9 cellular contexts compared by ENCODE assay signal in the genomic region with DNA sequence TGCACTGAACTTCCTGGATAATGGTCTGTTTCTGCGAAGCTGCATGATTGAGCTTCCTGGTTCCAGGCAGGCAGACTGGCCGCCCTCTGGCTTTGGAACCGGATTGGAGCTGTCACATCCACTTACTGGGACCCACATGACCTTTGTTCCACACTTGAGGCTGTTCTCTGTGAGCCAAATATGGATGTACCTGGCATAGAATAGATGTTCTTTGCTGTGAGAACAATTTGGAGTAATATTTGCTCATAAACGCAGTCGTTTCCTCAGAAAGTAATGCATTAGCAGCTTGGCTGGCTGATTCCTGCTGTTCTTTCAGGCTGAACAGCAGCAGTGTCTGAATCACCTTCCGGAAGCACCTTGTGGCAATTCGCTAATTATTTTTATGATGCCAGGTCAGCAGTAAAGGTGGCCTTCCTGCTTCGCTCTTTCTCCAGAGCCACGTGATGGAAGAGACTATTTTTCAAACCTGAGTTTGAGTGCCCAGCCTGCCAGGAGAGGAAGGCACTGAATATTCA.
DNase-seq lines count a peak whose midpoint lies in the region; ATAC-seq and TF ChIP-seq lines count a peak whose summit lies in the region.
"Had no signal": no experiment of that assay in that cellular context is flagged by ENCODE, and none has a peak within 500 bp of the region (broad histone marks: within the 10 kb centered on the region; RNA-seq: fewer than 3 reads in every experiment).

No MANE protein-coding gene starts in this region.

- no peak overlapping the region for H3K14ac ChIP-seq in H9 (ENCODE audit: insufficient read depth, low read length)

- DNase-seq in H9 (peak; percentile 28), Panc1 (ENCODE audit: low read depth, low spot score) (peak; percentile 10), left ventricle myocardium inferior (peak; percentile 65), progenitor cell of endocrine pancreas (ENCODE audit: low spot score, unreplicated experiment) (no peak), T-cell (no peak), epidermal melanocyte (ENCODE audit: insufficient read length, low spot score) (no peak)
- DNase-seq: activated T-cell treated with anti-CD3 and anti-CD28 coated beads, Interleukin-2, amount 50 U/mL, for 72 hours had no signal

- no peak overlapping the region for H4K91ac ChIP-seq in H9 (ENCODE audit: insufficient read length, low read depth, low read length)

- no peak overlapping the region for H3K27ac Mint-ChIP-seq in H9
- H3K27ac Mint-ChIP-seq in progenitor cell of endocrine pancreas = peak overlapping the region; percentile 81
- no peak overlapping the region for H3K27ac Mint-ChIP-seq in T-cell
- H3K27ac Mint-ChIP-seq: activated T-cell treated with anti-CD3 and anti-CD28 coated beads, Interleukin-2, amount 50 U/mL, for 72 hours had no signal

- TF ChIP-seq CTCF in H9 (conservative IDR thresholded peaks at IDR 0.05) (no peak), Panc1 (IDR thresholded peaks at IDR 0.05) (no peak), left ventricle myocardium inferior (IDR thresholded peaks at IDR 0.05; ENCODE audit: borderline replicate concordance) (no peak), progenitor cell of endocrine pancreas (IDR thresholded peaks at IDR 0.05; ENCODE audit: unreplicated experiment) (no peak)

- H2BK12ac ChIP-seq in H9 (ENCODE audit: insufficient read length, low read depth, low read length) = no peak overlapping the region

- H3K4me1 ChIP-seq in H9 (ENCODE audit: insufficient read depth, low read length) = no peaks in the 10 kb centered on the region
- H3K4me1 ChIP-seq in Panc1 (ENCODE audit: control insufficient read depth, insufficient read depth, low read length) = no peaks in the 10 kb centered on the region
- peaks cover 28% of the 10 kb centered on the region for H3K4me1 ChIP-seq in left ventricle myocardium inferior

- H3K9ac ChIP-seq in H9 (ENCODE audit: extremely low read depth, insufficient read length, low read length) = no peak overlapping the region

- in situ Hi-C loops in Panc1 (cut with HindIII; ENCODE audit: low pct_unique_long_range_greater_than_20kb, low sequenced_read_pairs) = no loop called here

- H3K36me3 ChIP-seq in Panc1 (ENCODE audit: control insufficient read depth, insufficient read depth, low read length) (no peaks in the 10 kb centered on the region), left ventricle myocardium inferior (no peaks in the 10 kb centered on the region)

- H2BK15ac ChIP-seq in H9 (ENCODE audit: low read depth, low read length) = no peak overlapping the region

- H3K9me3 Mint-ChIP-seq in H9 (no peaks in the 10 kb centered on the region; a peak in 1 of 5 replicates), progenitor cell of endocrine pancreas (ENCODE audit: low read depth) (peaks cover 6% of the 10 kb centered on the region), T-cell (peaks cover 0 to 4% (median 0%) of the 10 kb centered on the region in 3 donors)

- no peaks in the 10 kb centered on the region for H3K79me2 ChIP-seq in H9 (ENCODE audit: insufficient read depth, low read length)

- no peak overlapping the region for H2BK20ac ChIP-seq in H9 (ENCODE audit: low read depth, low read length, poor library complexity, severe bottlenecking)

- no peaks in the 10 kb centered on the region for H4K20me1 ChIP-seq in H9 (ENCODE audit: control insufficient read depth, insufficient read depth, insufficient read length)

- no peaks in the 10 kb centered on the region for H3K9me3 ChIP-seq in H9 (ENCODE audit: control insufficient read depth, low read depth, low read length)
- H3K9me3 ChIP-seq in Panc1 (ENCODE audit: control insufficient read depth, insufficient read depth, low read depth, low read length) = no peaks in the 10 kb centered on the region
- H3K9me3 ChIP-seq in left ventricle myocardium inferior (replicated peaks) = no peaks in the 10 kb centered on the region

- no peak overlapping the region for H3K27ac ChIP-seq in H9 (ENCODE audit: insufficient read length, low read depth, low read length)
- no peak overlapping the region; the same call in 1 of the 2 replicates for H3K27ac ChIP-seq in Panc1 (ENCODE audit: low read length)
- H3K27ac ChIP-seq in left ventricle myocardium inferior (replicated peaks) = peak overlapping the region; percentile 87

- no peak overlapping the region for H2BK120ac ChIP-seq in H9 (ENCODE audit: low read depth, low read length, poor library complexity, severe bottlenecking)

- POLR2A ChIA-PET in Panc1 (lab: Charles Lee) = no interaction called here
- POLR2A ChIA-PET in T-cell (lab: Charles Lee) = no interaction called here

- H2BK5ac ChIP-seq in H9 (ENCODE audit: insufficient read length, low read length) = no peak overlapping the region

- H3K27me3 ChIP-seq in H9 (ENCODE audit: insufficient read depth, low read length) = no peaks in the 10 kb centered on the region
- H3K27me3 ChIP-seq in Panc1 (ENCODE audit: control insufficient read depth, insufficient read depth, low read length) = no peaks in the 10 kb centered on the region
- H3K27me3 ChIP-seq in left ventricle myocardium inferior (ENCODE audit: low read depth) = no peaks in the 10 kb centered on the region

- H3K4me2 ChIP-seq in H9 (ENCODE audit: insufficient read depth, insufficient read length, low read length) = no peak overlapping the region

- H3K4me3 ChIP-seq in Panc1 (ENCODE audit: low read depth in 2 of 2, low read length in 2 of 2) (peak overlapping the region in 1 of 2 experiments; percentile 12; a peak in 2 of 4 replicates), left ventricle myocardium inferior (peak overlapping the region; percentile 40)

- H3K36me3 Mint-ChIP-seq in H9 (ENCODE audit: insufficient read depth in 1 of 3, low read depth in 3 of 3) = no peaks in the 10 kb centered on the region; a peak in 1 of 7 replicates
- H3K36me3 Mint-ChIP-seq in progenitor cell of endocrine pancreas (ENCODE audit: insufficient read depth) = no peaks in the 10 kb centered on the region
- H3K36me3 Mint-ChIP-seq in T-cell = no peaks in the 10 kb centered on the region

- H4K5ac ChIP-seq in H9 (ENCODE audit: insufficient read length, low read depth, low read length) = no peak overlapping the region

- H4K8ac ChIP-seq in H9 (replicated peaks; ENCODE audit: insufficient read length, low read depth, low read length) = no peak overlapping the region

- H3K79me1 ChIP-seq in H9 (ENCODE audit: insufficient read depth, low read depth, low read length, poor library complexity, severe bottlenecking) = no peaks in the 10 kb centered on the region

- 0 out of 4 replicates have a peak, but pooled peaks cover 0 to 3% of the 10 kb centered on the region in 2 experiments for H3K4me1 Mint-ChIP-seq in H9
- H3K4me1 Mint-ChIP-seq in progenitor cell of endocrine pancreas (ENCODE audit: low read depth) = peaks cover 12% of the 10 kb centered on the region
- no peaks in the 10 kb centered on the region for H3K4me1 Mint-ChIP-seq in T-cell

- no peaks in the 10 kb centered on the region for H3K23me2 ChIP-seq in H9 (ENCODE audit: insufficient read length, low read depth, low read length, poor library complexity, severe bottlenecking)

- ATAC-seq in Panc1 (peak; percentile 71), GM18517 (IDR thresholded peaks at IDR 0.05; ENCODE audit: unreplicated experiment) (no peak), GM19463 (IDR thresholded peaks at IDR 0.05; ENCODE audit: unreplicated experiment) (no peak), T-cell (replicated peaks in 1 of 4) (no peak)
- ATAC-seq: activated T-cell treated with anti-CD3 and anti-CD28 coated beads, Interleukin-2, amount 50 U/mL, for 72 hours had no signal

- CTCF ChIA-PET in Panc1 (lab: Charles Lee) (no interaction called here), T-cell (lab: Charles Lee) (no interaction called here)

- H3K4me3 Mint-ChIP-seq in H9 (no peak overlapping the region), progenitor cell of endocrine pancreas (ENCODE audit: low read depth) (no peak overlapping the region), T-cell (no peak overlapping the region)
- H3K4me3 Mint-ChIP-seq: activated T-cell treated with anti-CD3 and anti-CD28 coated beads, Interleukin-2, amount 50 U/mL, for 72 hours had no signal

- no CpG with 5 or more reads among the region's 9 CpGs for WGBS in H9 (ENCODE audit: extremely low coverage, insufficient read length, low lambda C conversion rate)

- H3K27me3 Mint-ChIP-seq in H9 (ENCODE audit: low read depth) (no peaks in the 10 kb centered on the region), progenitor cell of endocrine pancreas (no peaks in the 10 kb centered on the region), T-cell (peaks cover 16% of the 10 kb centered on the region in 2 donors)

- intact Hi-C loops in Panc1 (cut with micrococcal nuclease; ENCODE audit: unreplicated experiment) = no loop called here
- intact Hi-C loops in left ventricle myocardium inferior (cut with micrococcal nuclease) = no loop called here

- H2AFZ ChIP-seq in H9 (ENCODE audit: low read length) = no peak overlapping the region

- no peak overlapping the region for H2AK5ac ChIP-seq in H9 (ENCODE audit: insufficient read length, low read length)

- no peak overlapping the region for H3K18ac ChIP-seq in H9 (ENCODE audit: insufficient read length, low read depth, low read length)

- no TSS peak for BruUV-seq in Panc1 (replicated peaks; lab: Mats Ljungman, UMichigan)

- no peak overlapping the region for H3T11ph ChIP-seq in H9 (ENCODE audit: low read length)

- no peak overlapping the region for H3K4ac ChIP-seq in H9 (ENCODE audit: low read depth, low read length)

- H3K23ac ChIP-seq in H9 (ENCODE audit: insufficient read length, low read depth, low read length) = no peak overlapping the region

- H3K56ac ChIP-seq in H9 (ENCODE audit: insufficient read length, low read depth, low read length) = no peak overlapping the region

Comparison
In these comparisons a context has a peak if more than half of its experiments do, and no peak if none do; other contexts are left out.
1. DNase-seq: peak in H9 (single experiment), Panc1 (single experiment) and left ventricle myocardium inferior (single experiment); none in progenitor cell of endocrine pancreas (single experiment), T-cell (0 of 34) and epidermal melanocyte (single experiment).